Comparison of ENCODE assay signal across 18 cellular contexts in the genomic region with DNA sequence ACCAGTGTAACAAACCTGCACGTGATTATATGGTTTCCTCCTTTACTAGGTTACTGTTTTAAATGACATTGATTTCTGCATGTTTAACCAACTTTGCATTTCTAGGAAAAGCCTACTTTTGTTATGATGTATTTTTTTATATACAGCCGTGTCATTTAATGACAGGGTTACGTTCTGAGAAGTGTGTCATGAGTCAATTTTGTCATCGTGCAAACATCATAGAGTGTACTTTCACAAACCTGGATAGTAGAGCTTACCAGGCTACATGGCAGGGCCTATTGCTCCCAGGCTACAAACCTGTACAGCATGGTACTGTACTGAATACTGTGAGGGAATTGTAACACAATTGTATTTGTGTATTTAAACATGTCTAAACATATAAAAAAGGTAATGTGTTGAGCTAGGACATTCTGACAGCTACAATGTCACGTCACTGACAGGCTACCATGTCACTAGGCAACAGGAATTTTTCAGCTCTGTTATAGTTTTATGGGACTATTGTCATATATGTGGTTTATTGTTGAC.
DNase-seq lines count a peak whose midpoint lies in the region; ATAC-seq, FAIRE-seq and TF ChIP-seq lines count a peak whose summit lies in the region.
"Had no signal": no experiment of that assay in that cellular context is flagged by ENCODE, and none has a peak within 500 bp of the region (broad histone marks: within the 10 kb centered on the region; RNA-seq: fewer than 3 reads in every experiment).

No MANE protein-coding gene starts in this region.

- H3K27me3 Mint-ChIP-seq in activated T-helper 17 cell treated with anti-CD3 and anti-CD28 coated beads, Interleukin-2, amount 50 U/mL, for 72 hours: no peaks in the 10 kb centered on the region
- no peaks in the 10 kb centered on the region for H3K27me3 Mint-ChIP-seq in T-helper 17 cell

- H3K4me2 ChIP-seq in neural cell (ENCODE audit: low read length): peak overlapping the region; percentile 17

- H3K27me3 ChIP-seq in neural cell (ENCODE audit: insufficient read depth, low read depth, low read length): no peaks in the 10 kb centered on the region
- H3K27me3 ChIP-seq: MG63 had no signal

- no peak overlapping the region for H3K27ac Mint-ChIP-seq in activated T-helper 17 cell treated with anti-CD3 and anti-CD28 coated beads, Interleukin-2, amount 50 U/mL, for 72 hours
- no peak overlapping the region for H3K27ac Mint-ChIP-seq in T-helper 17 cell
- H3K27ac Mint-ChIP-seq: H9 had no signal

- H3K9me3 Mint-ChIP-seq in activated T-helper 17 cell treated with anti-CD3 and anti-CD28 coated beads, Interleukin-2, amount 50 U/mL, for 72 hours: no peaks in the 10 kb centered on the region
- H3K9me3 Mint-ChIP-seq: H9 had no signal

- H3K36me3 ChIP-seq in neural cell (ENCODE audit: insufficient read depth, low read length): no peaks in the 10 kb centered on the region
- H3K36me3 ChIP-seq: MG63 had no signal

- H3K4me3 Mint-ChIP-seq in activated T-helper 17 cell treated with anti-CD3 and anti-CD28 coated beads, Interleukin-2, amount 50 U/mL, for 72 hours: no peak overlapping the region
- H3K4me3 Mint-ChIP-seq in T-helper 17 cell: no peak overlapping the region
- H3K4me3 Mint-ChIP-seq: H9 had no signal

- H3K4me1 Mint-ChIP-seq in activated T-helper 17 cell treated with anti-CD3 and anti-CD28 coated beads, Interleukin-2, amount 50 U/mL, for 72 hours: no peaks in the 10 kb centered on the region
- no peaks in the 10 kb centered on the region for H3K4me1 Mint-ChIP-seq in T-helper 17 cell

- no peak for TF ChIP-seq CTCF in neural cell (IDR thresholded peaks at IDR 0.05; ENCODE audit: poor library complexity, severe bottlenecking)

- peak; percentile 33 for TF ChIP-seq RAD21 in neural cell (conservative IDR thresholded peaks at IDR 0.05)

- H3K9me3 ChIP-seq in neural cell (ENCODE audit: low read length) (no peaks in the 10 kb centered on the region), T-helper 17 cell (ENCODE audit: control insufficient read depth, low read length, poor library complexity, severe bottlenecking) (no peaks in the 10 kb centered on the region)
- H3K9me3 ChIP-seq: Caco-2, MG63 had no signal

- no peaks in the 10 kb centered on the region for H3F3A ChIP-seq in neural cell (ENCODE audit: insufficient read depth, low read length, poor library complexity, severe bottlenecking)

- H3K79me2 ChIP-seq in neural cell (replicated peaks; ENCODE audit: insufficient read depth, low read length): no peaks in the 10 kb centered on the region

- TF ChIP-seq EP300 in neural cell (conservative IDR thresholded peaks at IDR 0.05; ENCODE audit: poor library complexity, severe bottlenecking): peak; percentile 97

- H3K36me3 Mint-ChIP-seq in activated T-helper 17 cell treated with anti-CD3 and anti-CD28 coated beads, Interleukin-2, amount 50 U/mL, for 72 hours (ENCODE audit: low read depth): no peaks in the 10 kb centered on the region
- H3K36me3 Mint-ChIP-seq in T-helper 17 cell (ENCODE audit: low read depth): no peaks in the 10 kb centered on the region

- no peak overlapping the region for H3K27ac ChIP-seq in neural cell (ENCODE audit: low read length)

- H3K9ac ChIP-seq in neural cell (ENCODE audit: low read length): no peak overlapping the region

- H3K9me2 ChIP-seq in neural cell (ENCODE audit: insufficient read depth, low read length): no peaks in the 10 kb centered on the region

- peak; percentile 36 for FAIRE-seq in GM12892 (lab: Jason Lieb, UNC)

- no peaks in the 10 kb centered on the region for H4K20me1 ChIP-seq in neural cell (ENCODE audit: insufficient read depth)

- no peak overlapping the region for H2AFZ ChIP-seq in neural cell (ENCODE audit: low read depth, low read length)

- H3K4me3 ChIP-seq in neural cell (ENCODE audit: low read length): no peak overlapping the region
- H3K4me3 ChIP-seq: MG63 had no signal

- no peak for DNase-seq in GM12892 (ENCODE audit: insufficient read length)
- DNase-seq in T-helper 17 cell: no peak
- DNase-seq in NCI-H1694 (lab: John Stamatoyannopoulos, UW): no peak
- DNase-seq: ACHN, AML-193, Caco-2, DMS153, H9, KG1, MG63, NCI-H1092 treated with DMSO at 0.1 percent for 48 hours, NCI-H345, NCI-H526 treated with DMSO at 0.1 percent for 48 hours, Right ventricle myocardium superior had no signal

- ATAC-seq in GM21723 (IDR thresholded peaks at IDR 0.05; ENCODE audit: unreplicated experiment) (peak; percentile 46), T-helper 17 cell (no peak), HG03342 (IDR thresholded peaks at IDR 0.05; ENCODE audit: unreplicated experiment) (no peak)
- peak; percentile 45 for ATAC-seq in activated T-helper 17 cell treated with anti-CD3 and anti-CD28 coated beads, Interleukin-2, amount 50 U/mL, for 72 hours (replicated peaks)

- TF ChIP-seq POLR2A in GM12892 (IDR thresholded peaks at IDR 0.05; ENCODE audit: low read depth, low read length): no peak

TF ChIP-seq in neural cell, 6 proteins besides CTCF, POLR2A, EP300 and RAD21:
- TF ChIP-seq REST (IDR thresholded peaks at IDR 0.05; ENCODE audit: borderline replicate concordance): peak; percentile 45
- no peak for TF ChIP-seq MXI1 (conservative IDR thresholded peaks at IDR 0.05; ENCODE audit: poor library complexity, severe bottlenecking)
- TF ChIP-seq EZH2 (IDR thresholded peaks at IDR 0.05; ENCODE audit: borderline replicate concordance, insufficient read depth, low read length, poor library complexity, severe bottlenecking): no peak
- TF ChIP-seq TAF1 (IDR thresholded peaks at IDR 0.05; ENCODE audit: low read depth): no peak
- peak; percentile 97 for TF ChIP-seq POLR2AphosphoS5 (IDR thresholded peaks at IDR 0.05)
- peak; percentile 41 for TF ChIP-seq SMC3 (conservative IDR thresholded peaks at IDR 0.05; ENCODE audit: poor library complexity)

Comparison
In these comparisons a context has a peak if more than half of its experiments do, and no peak if none do; other contexts are left out.
1. ATAC-seq: peak in GM21723 (single experiment) and activated T-helper 17 cell treated with anti-CD3 and anti-CD28 coated beads, Interleukin-2, amount 50 U/mL, for 72 hours (single experiment); none in T-helper 17 cell (single experiment) and HG03342 (single experiment).